8 cellular contexts compared by ENCODE assay signal in the genomic region with DNA sequence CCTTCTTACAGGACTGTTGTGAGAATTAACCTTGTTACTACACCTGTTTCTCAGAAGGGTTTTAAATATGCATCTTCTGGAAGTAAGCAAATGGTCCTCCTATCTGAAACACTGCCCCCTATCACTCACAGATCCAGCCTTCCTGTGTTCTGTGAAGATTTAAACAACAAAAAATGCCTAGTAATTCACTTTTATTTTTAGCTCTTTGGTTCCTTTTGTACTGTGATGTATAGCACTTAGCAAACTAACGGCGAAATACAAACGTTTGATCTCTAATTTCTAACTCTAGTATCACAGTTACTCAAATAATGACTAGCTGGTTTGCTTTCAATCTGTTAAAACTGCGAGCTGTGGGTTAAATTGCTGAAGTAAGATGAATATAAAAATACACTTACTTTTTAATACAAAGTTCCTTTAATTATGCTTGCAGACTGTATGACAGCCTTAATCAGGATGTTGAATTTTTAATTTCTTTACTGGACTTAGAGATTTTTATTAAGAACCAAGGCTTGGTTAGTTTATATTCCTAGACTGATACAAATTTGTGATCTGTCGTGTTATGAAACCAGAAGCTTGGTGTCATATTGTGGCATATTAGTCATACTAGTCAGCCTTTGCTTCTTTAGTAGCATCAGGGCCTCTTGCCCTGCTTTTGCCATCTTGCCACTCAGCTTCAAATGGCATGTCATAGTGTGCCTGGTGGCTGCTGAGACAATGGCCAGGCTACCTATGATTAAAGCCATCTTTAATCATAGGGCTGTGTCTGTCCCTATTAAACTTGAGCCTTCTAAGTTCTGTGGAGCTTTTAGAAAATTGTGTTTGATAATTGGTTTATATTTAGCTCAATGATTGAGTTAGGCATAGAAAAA. TPM values are rescaled to one million over a fixed set of nuclear protein-coding genes. Genes with fewer than 3 reads are reported as not detected.
DNase-seq lines count a peak whose midpoint lies in the region; ATAC-seq and TF ChIP-seq lines count a peak whose summit lies in the region.

No MANE protein-coding gene starts in this region.

- H3K27ac ChIP-seq in heart left ventricle (peak overlapping the region in 4 of 12 donors; percentile 14 to 51 (median 40)), right atrium auricular region (no peak overlapping the region)

- 47 to 65% (median 60%) methylated on average over 5 of the region's 5 CpGs for WGBS in heart left ventricle, 4 donors

- no peak for TF ChIP-seq POLR2A in heart left ventricle (IDR thresholded peaks at IDR 0.05)

- peaks cover 40% of the 10 kb centered on the region for H3K36me3 Mint-ChIP-seq in activated B cell treated with CpG ODN at 0.5 μM for 24 hours (ENCODE audit: low read depth)
- peaks cover 89% of the 10 kb centered on the region for H3K36me3 Mint-ChIP-seq in stimulated activated effector memory CD8-positive, alpha-beta T cell treated with anti-CD3 and anti-CD28 coated beads, Interleukin-12 subunit alpha, Interleukin-12 subunit beta, amount 100 ng/mL, for 72 hours

- CTCF ChIA-PET in activated B cell treated with CpG ODN at 0.5 μM for 24 hours (lab: Charles Lee), result interaction anchor here (0.7 to 1.2 kb wide), 3 partner anchors 12 to 191 kb away, joined by 3 to 4 read pairs (median 4); no protein-coding TSS in a partner anchor

- H3K4me1 Mint-ChIP-seq in activated B cell treated with CpG ODN at 0.5 μM for 24 hours, result peaks cover 51% of the 10 kb centered on the region
- peaks cover 28% of the 10 kb centered on the region for H3K4me1 Mint-ChIP-seq in stimulated activated effector memory CD8-positive, alpha-beta T cell treated with anti-CD3 and anti-CD28 coated beads, Interleukin-12 subunit alpha, Interleukin-12 subunit beta, amount 100 ng/mL, for 72 hours

- H3K9me3 ChIP-seq in heart left ventricle (no peaks in the 10 kb centered on the region), right atrium auricular region (no peaks in the 10 kb centered on the region)

- intact Hi-C loops in heart left ventricle (cut with DNase I), result no loop called here
- intact Hi-C loops in activated B cell treated with CpG ODN at 0.5 μM for 24 hours (cut with micrococcal nuclease), result loop anchor here (1.0 kb wide), 1 partner anchor 9 kb away; the partner anchor contains the start of gene EIF3J

- no peaks in the 10 kb centered on the region for H3K27me3 Mint-ChIP-seq in activated B cell treated with CpG ODN at 0.5 μM for 24 hours

- no peak for DNase-seq in heart left ventricle
- no peak for DNase-seq in right atrium auricular region (ENCODE audit: low spot score)
- no peak for DNase-seq in activated B cell treated with CpG ODN at 0.5 μM for 24 hours
- peak; percentile 44 for DNase-seq in glomerular visceral epithelial cell (ENCODE audit: extremely low spot score)
- DNase-seq in stimulated activated effector memory CD8-positive, alpha-beta T cell treated with anti-CD3 and anti-CD28 coated beads, Interleukin-12 subunit alpha, Interleukin-12 subunit beta, amount 100 ng/mL, for 72 hours (ENCODE audit: low spot score in 2 of 2), result peak; percentile 12 to 70
- no peak for DNase-seq in SHP77 treated with DMSO at 0.1 percent for 48 hours (lab: John Stamatoyannopoulos, UW)
- no peak for DNase-seq in C1 segment of cervical spinal cord (lab: John Stamatoyannopoulos, UW)

- H3K4me1 ChIP-seq in heart left ventricle (peaks cover 11 to 56% (median 42%) of the 10 kb centered on the region in 12 donors), right atrium auricular region (peaks cover 0 to 38% of the 10 kb centered on the region in 2 donors)

- H3K36me3 ChIP-seq in heart left ventricle (peaks cover 0 to 21% (median 11%) of the 10 kb centered on the region in 9 donors), right atrium auricular region (no peaks in the 10 kb centered on the region)

- peak; percentile 70 to 85 (median 78) for ATAC-seq in heart left ventricle
- ATAC-seq in HG03108 (IDR thresholded peaks at IDR 0.05; ENCODE audit: unreplicated experiment), result peak; percentile 61
- peak; percentile 64 for ATAC-seq in activated B cell treated with CpG ODN at 0.5 μM for 24 hours (ENCODE audit: low read depth)
- ATAC-seq in stimulated activated effector memory CD8-positive, alpha-beta T cell treated with anti-CD3 and anti-CD28 coated beads, Interleukin-12 subunit alpha, Interleukin-12 subunit beta, amount 100 ng/mL, for 72 hours, result peak; percentile 98

- peak overlapping the region; percentile 57 for H3K27ac Mint-ChIP-seq in activated B cell treated with CpG ODN at 0.5 μM for 24 hours
- H3K27ac Mint-ChIP-seq in stimulated activated effector memory CD8-positive, alpha-beta T cell treated with anti-CD3 and anti-CD28 coated beads, Interleukin-12 subunit alpha, Interleukin-12 subunit beta, amount 100 ng/mL, for 72 hours, result peak overlapping the region; percentile 79

- H3K27me3 ChIP-seq in heart left ventricle (no peaks in the 10 kb centered on the region), right atrium auricular region (no peaks in the 10 kb centered on the region)

- H3K9me3 Mint-ChIP-seq in activated B cell treated with CpG ODN at 0.5 μM for 24 hours, result no peaks in the 10 kb centered on the region
- H3K9me3 Mint-ChIP-seq in stimulated activated effector memory CD8-positive, alpha-beta T cell treated with anti-CD3 and anti-CD28 coated beads, Interleukin-12 subunit alpha, Interleukin-12 subunit beta, amount 100 ng/mL, for 72 hours, result no peaks in the 10 kb centered on the region

- no peak overlapping the region for H3K4me3 Mint-ChIP-seq in activated B cell treated with CpG ODN at 0.5 μM for 24 hours
- H3K4me3 Mint-ChIP-seq in stimulated activated effector memory CD8-positive, alpha-beta T cell treated with anti-CD3 and anti-CD28 coated beads, Interleukin-12 subunit alpha, Interleukin-12 subunit beta, amount 100 ng/mL, for 72 hours, result peak overlapping the region; percentile 46

- POLR2A ChIA-PET in activated B cell treated with CpG ODN at 0.5 μM for 24 hours (lab: Charles Lee), result interaction anchor here (1.1 to 2.3 kb wide), 3 partner anchors 9 to 117 kb away, joined by 7 to 33 read pairs (median 15); partner anchors contain the start of genes EIF3J and SPG11

- H3K4me3 ChIP-seq in heart left ventricle (no peak overlapping the region), right atrium auricular region (no peak overlapping the region)

- TF ChIP-seq CTCF in heart left ventricle (IDR thresholded peaks at IDR 0.05) (peak in 4 of 12 donors; percentile 6 to 31 (median 20)), right atrium auricular region (IDR thresholded peaks at IDR 0.05) (peak in 1 of 2 donors; percentile 43), activated B cell treated with CpG ODN at 0.5 μM for 24 hours (IDR thresholded peaks at IDR 0.05) (no peak)

RNA-seq across cellular contexts. Expression of gene EIF3J, which starts 9.2 kb away (rescaled TPM):
- total RNA-seq in heart left ventricle (100 to 1,000 TPM in 1 of 9 donors, 10 to 100 TPM in 8; 30.4 to 116 (median 71.6) TPM), right atrium auricular region (10 to 100 TPM; 27.2 to 34.5 TPM), activated B cell treated with CpG ODN at 0.5 μM for 24 hours (78.9 and 88.4 TPM in 2 replicates)
- 100 to 1,000 TPM in 1 of 2 donors, 10 to 100 TPM in 1; 30.8 to 107 TPM for polyA plus RNA-seq in heart left ventricle

Comparison
In these comparisons a context has a peak if more than half of its experiments do, and no peak if none do; other contexts are left out.
1. DNase-seq: peak in glomerular visceral epithelial cell (single experiment) and stimulated activated effector memory CD8-positive, alpha-beta T cell treated with anti-CD3 and anti-CD28 coated beads, Interleukin-12 subunit alpha, Interleukin-12 subunit beta, amount 100 ng/mL, for 72 hours (2 of 2); none in heart left ventricle (0 of 5), right atrium auricular region (single experiment), activated B cell treated with CpG ODN at 0.5 μM for 24 hours (single experiment), SHP77 treated with DMSO at 0.1 percent for 48 hours (single experiment) and C1 segment of cervical spinal cord (0 of 14).
2. Peak in every context shown above with its lines, with median percentiles within 50 percentile points of each other: ATAC-seq.